In genomic region chr10:71939861-71940474, GRCh38 we compare ENCODE assay signal across 24 cellular contexts. TPM values are rescaled to one million over a fixed set of nuclear protein-coding genes. Genes with fewer than 3 reads are reported as not detected.
A peak's percentile ranks its signal among the peaks of the same experiment; 100 is the strongest.
DNase-seq lines count a peak whose midpoint lies in the region; ATAC-seq and TF ChIP-seq lines count a peak whose summit lies in the region.
"Had no signal": no experiment of that assay in that cellular context is flagged by ENCODE, and none has a peak within 500 bp of the region (broad histone marks: within the 10 kb centered on the region; RNA-seq: fewer than 3 reads in every experiment).

No MANE protein-coding gene starts in this region.

- no peak for ATAC-seq in activated CD8-positive, alpha-beta T cell treated with anti-CD3 and anti-CD28 coated beads for 36 hours
- no peak for ATAC-seq in activated CD8-positive, alpha-beta T cell treated with anti-CD3 and anti-CD28 coated beads, Interleukin-2, amount 10 ng/mL, durations not matched to agents 7 days and 5 days
- ATAC-seq in GM21360 (IDR thresholded peaks at IDR 0.05; ENCODE audit: unreplicated experiment), result no peak
- ATAC-seq: CD8-positive, alpha-beta T cell; effector memory CD8-positive, alpha-beta T cell had no signal

- H3K27me3 Mint-ChIP-seq in activated CD8-positive, alpha-beta T cell treated with anti-CD3 and anti-CD28 coated beads for 36 hours, result peaks cover 2% of the 10 kb centered on the region
- peaks cover 1% of the 10 kb centered on the region for H3K27me3 Mint-ChIP-seq in activated CD8-positive, alpha-beta T cell treated with anti-CD3 and anti-CD28 coated beads, Interleukin-2, amount 10 ng/mL, durations not matched to agents 7 days and 5 days (ENCODE audit: low read depth)

- DNase-seq in activated CD8-positive, alpha-beta T cell treated with anti-CD3 and anti-CD28 coated beads for 36 hours, result peak; percentile 10
- DNase-seq in activated CD8-positive, alpha-beta T cell treated with anti-CD3 and anti-CD28 coated beads, Interleukin-2, amount 10 ng/mL, durations not matched to agents 7 days and 5 days, result no peak
- peak; percentile 21 for DNase-seq in stimulated activated naive CD4-positive, alpha-beta T cell treated with Interleukin-2 at 50 U/mL for 16 hours (lab: John Stamatoyannopoulos, UW)
- DNase-seq in stimulated activated naive CD4-positive, alpha-beta T cell (lab: John Stamatoyannopoulos, UW), result no peak
- DNase-seq in islet precursor cell, result peak; percentile 22
- DNase-seq in pons (ENCODE audit: low spot score), result no peak
- no peak for DNase-seq in erythroblast (lab: John Stamatoyannopoulos, UW)
- DNase-seq: activated gamma-delta T cell; AML-193; amniotic stem cell; CD8-positive, alpha-beta T cell; colonic mucosa; DMS 273 treated with DMSO at 0.1 percent for 48 hours; effector memory CD8-positive, alpha-beta T cell; foreskin melanocyte; KG1; NCI-H146; NCI-H2171; NCI-H510A treated with DMSO at 0.1 percent for 48 hours; SHP77; small intestine; stimulated activated CD4-positive, alpha-beta T cell treated with anti-CD3 and anti-CD28 coated beads, Interleukin-4, amount 100 ng/mL, for 1 hour; transverse colon had no signal

- H3K36me3 Mint-ChIP-seq in activated CD8-positive, alpha-beta T cell treated with anti-CD3 and anti-CD28 coated beads for 36 hours (ENCODE audit: low read depth), result no peaks in the 10 kb centered on the region
- peaks cover 2% of the 10 kb centered on the region for H3K36me3 Mint-ChIP-seq in activated CD8-positive, alpha-beta T cell treated with anti-CD3 and anti-CD28 coated beads, Interleukin-2, amount 10 ng/mL, durations not matched to agents 7 days and 5 days (ENCODE audit: low read depth)

- peaks cover 18% of the 10 kb centered on the region for H3K9me3 Mint-ChIP-seq in activated CD8-positive, alpha-beta T cell treated with anti-CD3 and anti-CD28 coated beads for 36 hours
- peaks cover 10% of the 10 kb centered on the region for H3K9me3 Mint-ChIP-seq in activated CD8-positive, alpha-beta T cell treated with anti-CD3 and anti-CD28 coated beads, Interleukin-2, amount 10 ng/mL, durations not matched to agents 7 days and 5 days (ENCODE audit: insufficient read depth)

- TF ChIP-seq POLR2A in erythroblast (IDR thresholded peaks at IDR 0.05; ENCODE audit: low read length), result no peak

- H3K4me3 Mint-ChIP-seq in activated CD8-positive, alpha-beta T cell treated with anti-CD3 and anti-CD28 coated beads for 36 hours, result no peak overlapping the region
- H3K4me3 Mint-ChIP-seq in activated CD8-positive, alpha-beta T cell treated with anti-CD3 and anti-CD28 coated beads, Interleukin-2, amount 10 ng/mL, durations not matched to agents 7 days and 5 days, result no peak overlapping the region
- H3K4me3 Mint-ChIP-seq: CD8-positive, alpha-beta T cell had no signal

- peaks cover 12% of the 10 kb centered on the region for H3K4me1 Mint-ChIP-seq in activated CD8-positive, alpha-beta T cell treated with anti-CD3 and anti-CD28 coated beads for 36 hours (ENCODE audit: low read depth)
- H3K4me1 Mint-ChIP-seq in activated CD8-positive, alpha-beta T cell treated with anti-CD3 and anti-CD28 coated beads, Interleukin-2, amount 10 ng/mL, durations not matched to agents 7 days and 5 days (ENCODE audit: low read depth), result peaks cover under 1% of the 10 kb centered on the region

- H3K27ac Mint-ChIP-seq in activated CD8-positive, alpha-beta T cell treated with anti-CD3 and anti-CD28 coated beads for 36 hours, result no peak overlapping the region
- no peak overlapping the region for H3K27ac Mint-ChIP-seq in activated CD8-positive, alpha-beta T cell treated with anti-CD3 and anti-CD28 coated beads, Interleukin-2, amount 10 ng/mL, durations not matched to agents 7 days and 5 days
- H3K27ac Mint-ChIP-seq: CD8-positive, alpha-beta T cell; effector memory CD8-positive, alpha-beta T cell had no signal

- CTCF ChIA-PET in activated CD8-positive, alpha-beta T cell treated with anti-CD3 and anti-CD28 coated beads for 36 hours (lab: Charles Lee), result no interaction called here
- CTCF ChIA-PET in activated CD8-positive, alpha-beta T cell treated with anti-CD3 and anti-CD28 coated beads, Interleukin-2, amount 10 ng/mL, durations not matched to agents 7 days and 5 days (lab: Charles Lee), result no interaction called here

- POLR2A ChIA-PET in activated CD8-positive, alpha-beta T cell treated with anti-CD3 and anti-CD28 coated beads for 36 hours (lab: Charles Lee), result no interaction called here
- POLR2A ChIA-PET in activated CD8-positive, alpha-beta T cell treated with anti-CD3 and anti-CD28 coated beads, Interleukin-2, amount 10 ng/mL, durations not matched to agents 7 days and 5 days (lab: Charles Lee), result interaction anchor here (0.6 kb wide), 1 partner anchor 13 kb away, joined by 3 read pairs; no protein-coding TSS in a partner anchor

- intact Hi-C loops in activated CD8-positive, alpha-beta T cell treated with anti-CD3 and anti-CD28 coated beads for 36 hours (cut with micrococcal nuclease), result no loop called here

- TF ChIP-seq CTCF in activated CD8-positive, alpha-beta T cell treated with anti-CD3 and anti-CD28 coated beads for 36 hours (IDR thresholded peaks at IDR 0.05), result no peak

RNA-seq across cellular contexts. Expression of gene CHST3, which starts 24.2 kb away (rescaled TPM):
- under 1 TPM; 0.20 to 0.36 TPM for total RNA-seq in activated CD8-positive, alpha-beta T cell treated with anti-CD3 and anti-CD28 coated beads for 36 hours
- total RNA-seq in activated CD8-positive, alpha-beta T cell treated with anti-CD3 and anti-CD28 coated beads, Interleukin-2, amount 10 ng/mL, durations not matched to agents 7 days and 5 days, result not detected
- total RNA-seq: CD8-positive, alpha-beta T cell had no signal

Comparison
In these comparisons a context has a peak if more than half of its experiments do, and no peak if none do; other contexts are left out.
1. DNase-seq: peak in activated CD8-positive, alpha-beta T cell treated with anti-CD3 and anti-CD28 coated beads for 36 hours (single experiment), stimulated activated naive CD4-positive, alpha-beta T cell treated with Interleukin-2 at 50 U/mL for 16 hours (single experiment) and islet precursor cell (single experiment); none in activated CD8-positive, alpha-beta T cell treated with anti-CD3 and anti-CD28 coated beads, Interleukin-2, amount 10 ng/mL, durations not matched to agents 7 days and 5 days (single experiment), stimulated activated naive CD4-positive, alpha-beta T cell (0 of 6), pons (single experiment) and erythroblast (0 of 2).